Comparison of ENCODE assay signal across 8 cellular contexts in genomic region chr22:27879923-27880322, GRCh38. TPM values are rescaled to one million over a fixed set of nuclear protein-coding genes. Genes with fewer than 3 reads are reported as not detected.
DNase-seq lines count a peak whose midpoint lies in the region; FAIRE-seq and TF ChIP-seq lines count a peak whose summit lies in the region.

No MANE protein-coding gene starts in this region.

- H3K9me3 ChIP-seq in OCI-LY7 (ENCODE audit: low read length) (no peaks in the 10 kb centered on the region), endodermal cell (ENCODE audit: control insufficient read depth, low read length) (no peaks in the 10 kb centered on the region), muscle layer of duodenum (ENCODE audit: control insufficient read depth in 1 of 2, low read length in 2 of 2) (no peaks in the 10 kb centered on the region), small intestine (ENCODE audit: control insufficient read depth, low read depth) (no peaks in the 10 kb centered on the region)

- H3K4me3 ChIP-seq in OCI-LY7 (ENCODE audit: low read depth, low read length, poor library complexity, severe bottlenecking) (no peak overlapping the region), endodermal cell (ENCODE audit: low read length) (no peak overlapping the region), muscle layer of duodenum (ENCODE audit: low read depth in 1 of 2, low read length in 2 of 2) (no peak overlapping the region), small intestine (ENCODE audit: low read depth in 1 of 2, low read length in 2 of 2) (no peak overlapping the region)

- 84 to 86% methylated on average over 1 of the region's 1 CpG for WGBS in endodermal cell (ENCODE audit: insufficient coverage in 1 of 2, insufficient read length in 1 of 2), 2 experiments
- WGBS in small intestine, 3 donors = 91 to 100% (median 96%) methylated on average over 1 of the region's 1 CpG

- CTCF ChIA-PET in OCI-LY7 (lab: Charles Lee; ENCODE audit: unreplicated experiment) = no interaction called here
- CTCF ChIA-PET in activated naive CD4-positive, alpha-beta T cell treated with anti-CD3 and anti-CD28 coated beads, Interleukin-2, amount 10 ng/mL, durations not matched to agents 7 days and 5 days (lab: Charles Lee) = interaction anchor here (1.1 to 3.9 kb wide), 3 partner anchors 56 to 130 kb away, joined by 3 to 19 read pairs (median 5); no protein-coding TSS in a partner anchor

- H2AFZ ChIP-seq in OCI-LY7 (ENCODE audit: low read length) = no peak overlapping the region

- no peaks in the 10 kb centered on the region for H3K27me3 Mint-ChIP-seq in activated CD4-positive, alpha-beta T cell treated with anti-CD3 and anti-CD28 coated beads, Interleukin-2, amount 10 ng/mL, durations not matched to agents 24 days and 14 days
- no peaks in the 10 kb centered on the region for H3K27me3 Mint-ChIP-seq in endodermal cell (ENCODE audit: insufficient read depth)
- H3K27me3 Mint-ChIP-seq in activated naive CD4-positive, alpha-beta T cell treated with anti-CD3 and anti-CD28 coated beads, Interleukin-2, amount 10 ng/mL, durations not matched to agents 7 days and 5 days = no peaks in the 10 kb centered on the region

- H3K4me1 Mint-ChIP-seq in activated CD4-positive, alpha-beta T cell treated with anti-CD3 and anti-CD28 coated beads, Interleukin-2, amount 10 ng/mL, durations not matched to agents 24 days and 14 days = peaks cover 28% of the 10 kb centered on the region
- peaks cover 62% of the 10 kb centered on the region for H3K4me1 Mint-ChIP-seq in endodermal cell
- peaks cover 28% of the 10 kb centered on the region for H3K4me1 Mint-ChIP-seq in activated naive CD4-positive, alpha-beta T cell treated with anti-CD3 and anti-CD28 coated beads, Interleukin-2, amount 10 ng/mL, durations not matched to agents 7 days and 5 days

- peak; percentile 79 for TF ChIP-seq CTCF in OCI-LY7 (conservative IDR thresholded peaks at IDR 0.05; ENCODE audit: low read length)
- peak; percentile 86 for TF ChIP-seq CTCF in endodermal cell (conservative IDR thresholded peaks at IDR 0.05)

- H3K4me3 Mint-ChIP-seq in activated CD4-positive, alpha-beta T cell treated with anti-CD3 and anti-CD28 coated beads, Interleukin-2, amount 10 ng/mL, durations not matched to agents 24 days and 14 days = no peak overlapping the region
- H3K4me3 Mint-ChIP-seq in endodermal cell = no peak overlapping the region
- no peak overlapping the region for H3K4me3 Mint-ChIP-seq in activated naive CD4-positive, alpha-beta T cell treated with anti-CD3 and anti-CD28 coated beads, Interleukin-2, amount 10 ng/mL, durations not matched to agents 7 days and 5 days

- POLR2A ChIA-PET in OCI-LY7 (lab: Charles Lee) = no interaction called here

- H3K27me3 ChIP-seq in endodermal cell (ENCODE audit: control insufficient read depth, insufficient read depth, low read length, poor library complexity, severe bottlenecking) (no peaks in the 10 kb centered on the region), muscle layer of duodenum (ENCODE audit: low read depth, low read length) (no peaks in the 10 kb centered on the region), small intestine (ENCODE audit: control insufficient read depth in 2 of 2, insufficient read depth in 2 of 2, low read length in 2 of 2) (no peaks in the 10 kb centered on the region)

- no peak for FAIRE-seq in small intestine (lab: Jason Lieb, UNC)

- no peaks in the 10 kb centered on the region for H3K9me2 ChIP-seq in OCI-LY7 (ENCODE audit: insufficient read depth, low read length)

- no peak overlapping the region for H3K9ac ChIP-seq in endodermal cell (ENCODE audit: extremely low read depth, low read length, poor library complexity, severe bottlenecking)

- DNase-seq in activated CD4-positive, alpha-beta T cell treated with anti-CD3 and anti-CD28 coated beads, Interleukin-2, amount 10 ng/mL, durations not matched to agents 24 days and 14 days = peak; percentile 63
- DNase-seq in activated CD4-positive, alpha-beta T cell treated with anti-CD3 and anti-CD28 coated beads, Interleukin-2, amount 50 U/mL, for 1 hour = no peak
- DNase-seq in OCI-LY7 (ENCODE audit: low spot score) = peak; percentile 53
- peak; percentile 69 for DNase-seq in endodermal cell
- no peak for DNase-seq in small intestine
- DNase-seq in activated naive CD4-positive, alpha-beta T cell treated with anti-CD3 and anti-CD28 coated beads, Interleukin-2, amount 10 ng/mL, durations not matched to agents 7 days and 5 days = no peak
- no peak for DNase-seq in NCI-H446 treated with DMSO at 0.1 percent for 48 hours (lab: John Stamatoyannopoulos, UW)

- H3K27ac Mint-ChIP-seq in activated CD4-positive, alpha-beta T cell treated with anti-CD3 and anti-CD28 coated beads, Interleukin-2, amount 10 ng/mL, durations not matched to agents 24 days and 14 days = no peak overlapping the region
- H3K27ac Mint-ChIP-seq in endodermal cell = peak overlapping the region; percentile 60
- no peak overlapping the region for H3K27ac Mint-ChIP-seq in activated naive CD4-positive, alpha-beta T cell treated with anti-CD3 and anti-CD28 coated beads, Interleukin-2, amount 10 ng/mL, durations not matched to agents 7 days and 5 days

- peaks cover 14% of the 10 kb centered on the region for H3K4me1 ChIP-seq in OCI-LY7 (ENCODE audit: insufficient read depth, low read length, poor library complexity, severe bottlenecking)
- H3K4me1 ChIP-seq in endodermal cell (ENCODE audit: control insufficient read depth, insufficient read depth, low read length) = peaks cover 15% of the 10 kb centered on the region
- H3K4me1 ChIP-seq in muscle layer of duodenum (ENCODE audit: control insufficient read depth in 1 of 2, insufficient read depth in 2 of 2, low read length in 2 of 2) = peaks cover 20 to 80% of the 10 kb centered on the region in 2 donors
- peaks cover 0 to 5% of the 10 kb centered on the region in 2 donors for H3K4me1 ChIP-seq in small intestine (ENCODE audit: control insufficient read depth in 2 of 2, insufficient read depth in 1 of 2, low read depth in 1 of 2, low read length in 1 of 2)

- H3K9me3 Mint-ChIP-seq in activated CD4-positive, alpha-beta T cell treated with anti-CD3 and anti-CD28 coated beads, Interleukin-2, amount 10 ng/mL, durations not matched to agents 24 days and 14 days = no peaks in the 10 kb centered on the region
- no peaks in the 10 kb centered on the region for H3K9me3 Mint-ChIP-seq in endodermal cell
- no peaks in the 10 kb centered on the region for H3K9me3 Mint-ChIP-seq in activated naive CD4-positive, alpha-beta T cell treated with anti-CD3 and anti-CD28 coated beads, Interleukin-2, amount 10 ng/mL, durations not matched to agents 7 days and 5 days

- peaks cover 21% of the 10 kb centered on the region; the same call in 1 of the 2 replicates for H3K79me2 ChIP-seq in OCI-LY7 (ENCODE audit: insufficient read depth, low read depth, low read length)

- no peak overlapping the region for H3K27ac ChIP-seq in OCI-LY7 (ENCODE audit: low read depth, low read length, poor library complexity, severe bottlenecking)
- H3K27ac ChIP-seq in endodermal cell (ENCODE audit: low read depth, low read length) = no peak overlapping the region
- peak overlapping the region; percentile 13 for H3K27ac ChIP-seq in muscle layer of duodenum (ENCODE audit: low read length)
- no peak overlapping the region for H3K27ac ChIP-seq in small intestine (ENCODE audit: low read depth in 1 of 2, low read length in 1 of 2)

- intact Hi-C loops in activated CD4-positive, alpha-beta T cell treated with anti-CD3 and anti-CD28 coated beads, Interleukin-2, amount 10 ng/mL, durations not matched to agents 24 days and 14 days (cut with micrococcal nuclease) = loop anchor here (5.0 kb wide), 1 partner anchor 37 kb away; the partner anchor contains the start of gene PITPNB
- intact Hi-C loops in OCI-LY7 (cut with micrococcal nuclease; ENCODE audit: unreplicated experiment) = no loop called here

- BruUV-seq in OCI-LY7 (replicated peaks; lab: Mats Ljungman, UMichigan) = no TSS peak

- H4K20me1 ChIP-seq in OCI-LY7 (ENCODE audit: insufficient read depth, low read length) = 0 out of 2 replicates have a peak, but pooled peaks cover 18% of the 10 kb centered on the region

- H3K36me3 ChIP-seq in OCI-LY7 (ENCODE audit: insufficient read depth, low read length) (peaks cover 58% of the 10 kb centered on the region), endodermal cell (ENCODE audit: control insufficient read depth, insufficient read depth, low read length) (peaks cover 26% of the 10 kb centered on the region), muscle layer of duodenum (ENCODE audit: control insufficient read depth in 1 of 2, insufficient read depth in 2 of 2, low read length in 2 of 2) (peaks cover 4 to 12% of the 10 kb centered on the region in 2 donors), small intestine (ENCODE audit: control insufficient read depth in 2 of 2, insufficient read depth in 2 of 2, low read length in 2 of 2) (peaks cover 3 to 4% of the 10 kb centered on the region in 2 donors)

- no peak overlapping the region for H3K4me2 ChIP-seq in OCI-LY7 (ENCODE audit: low read length)

- H3K36me3 Mint-ChIP-seq in activated CD4-positive, alpha-beta T cell treated with anti-CD3 and anti-CD28 coated beads, Interleukin-2, amount 10 ng/mL, durations not matched to agents 24 days and 14 days (ENCODE audit: low read depth) = peaks cover 19% of the 10 kb centered on the region
- H3K36me3 Mint-ChIP-seq in endodermal cell (ENCODE audit: low read depth) = peaks cover 10% of the 10 kb centered on the region
- peaks cover 7% of the 10 kb centered on the region for H3K36me3 Mint-ChIP-seq in activated naive CD4-positive, alpha-beta T cell treated with anti-CD3 and anti-CD28 coated beads, Interleukin-2, amount 10 ng/mL, durations not matched to agents 7 days and 5 days

RNA-seq across cellular contexts. Expression of gene PITPNB, which starts 39.1 kb away (rescaled TPM):
- total RNA-seq in activated CD4-positive, alpha-beta T cell treated with anti-CD3 and anti-CD28 coated beads, Interleukin-2, amount 10 ng/mL, durations not matched to agents 24 days and 14 days = 148 TPM in 2 replicates
- total RNA-seq in OCI-LY7 (2014; rRNA removed; shearing (Covaris generic)) = 21.8 and 26.1 TPM in 2 replicates
- total RNA-seq in OCI-LY7 (2022) (91.9 and 97.4 TPM in 2 replicates), endodermal cell (10 to 100 TPM; 59.6 to 68.2 TPM)
- 50.0 TPM for polyA plus RNA-seq in endodermal cell (2013, experiment 1 of 2)
- 49.5 TPM for polyA plus RNA-seq in endodermal cell (2013, experiment 2 of 2)
- polyA plus RNA-seq in small intestine = 10 to 100 TPM; 13.2 to 28.5 (median 17.0) TPM

Comparison
In these comparisons a context has a peak if more than half of its experiments do, and no peak if none do; other contexts are left out.
1. DNase-seq: peak in activated CD4-positive, alpha-beta T cell treated with anti-CD3 and anti-CD28 coated beads, Interleukin-2, amount 10 ng/mL, durations not matched to agents 24 days and 14 days (single experiment), OCI-LY7 (single experiment) and endodermal cell (single experiment); none in activated CD4-positive, alpha-beta T cell treated with anti-CD3 and anti-CD28 coated beads, Interleukin-2, amount 50 U/mL, for 1 hour (single experiment), small intestine (single experiment), activated naive CD4-positive, alpha-beta T cell treated with anti-CD3 and anti-CD28 coated beads, Interleukin-2, amount 10 ng/mL, durations not matched to agents 7 days and 5 days (single experiment) and NCI-H446 treated with DMSO at 0.1 percent for 48 hours (single experiment).